In genomic region chrX:55794420-55794819, GRCh38 we compare ENCODE assay signal across 13 cellular contexts.
A peak's percentile ranks its signal among the peaks of the same experiment; 100 is the strongest.
DNase-seq lines count a peak whose midpoint lies in the region; ATAC-seq lines count a peak whose summit lies in the region.
"Had no signal": no experiment of that assay in that cellular context is flagged by ENCODE, and none has a peak within 500 bp of the region (broad histone marks: within the 10 kb centered on the region; RNA-seq: fewer than 3 reads in every experiment).

No MANE protein-coding gene starts in this region.

- no peak overlapping the region for H3K27ac Mint-ChIP-seq in T-helper 17 cell
- H3K27ac Mint-ChIP-seq: activated CD8-positive, alpha-beta memory T cell treated with anti-CD3 and anti-CD28 coated beads, Interleukin-2, amount 10 ng/mL, durations not matched to agents 7 days and 5 days had no signal

- H3K9me3 ChIP-seq in T-helper 17 cell (ENCODE audit: control insufficient read depth, low read length, poor library complexity, severe bottlenecking): no peaks in the 10 kb centered on the region
- H3K9me3 ChIP-seq: vagina had no signal

- no peaks in the 10 kb centered on the region for H3K4me1 Mint-ChIP-seq in T-helper 17 cell
- H3K4me1 Mint-ChIP-seq: activated CD8-positive, alpha-beta memory T cell treated with anti-CD3 and anti-CD28 coated beads, Interleukin-2, amount 10 ng/mL, durations not matched to agents 7 days and 5 days had no signal

- no peak overlapping the region for H3K4me3 Mint-ChIP-seq in T-helper 17 cell
- H3K4me3 Mint-ChIP-seq: activated CD8-positive, alpha-beta memory T cell treated with anti-CD3 and anti-CD28 coated beads, Interleukin-2, amount 10 ng/mL, durations not matched to agents 7 days and 5 days had no signal

- ATAC-seq in GM21717 (IDR thresholded peaks at IDR 0.05; ENCODE audit: unreplicated experiment) (peak; percentile 97), HG03159 (IDR thresholded peaks at IDR 0.05; ENCODE audit: unreplicated experiment) (peak; percentile 97), T-helper 17 cell (no peak)
- ATAC-seq: activated CD8-positive, alpha-beta memory T cell treated with anti-CD3 and anti-CD28 coated beads, Interleukin-2, amount 10 ng/mL, durations not matched to agents 7 days and 5 days had no signal

- H3K36me3 Mint-ChIP-seq in T-helper 17 cell (ENCODE audit: low read depth): peaks cover 3% of the 10 kb centered on the region
- H3K36me3 Mint-ChIP-seq: activated CD8-positive, alpha-beta memory T cell treated with anti-CD3 and anti-CD28 coated beads, Interleukin-2, amount 10 ng/mL, durations not matched to agents 7 days and 5 days had no signal

- no peaks in the 10 kb centered on the region for H3K27me3 Mint-ChIP-seq in T-helper 17 cell
- H3K27me3 Mint-ChIP-seq: activated CD8-positive, alpha-beta memory T cell treated with anti-CD3 and anti-CD28 coated beads, Interleukin-2, amount 10 ng/mL, durations not matched to agents 7 days and 5 days had no signal

- peak; percentile 8 for DNase-seq in stimulated activated CD4-positive, alpha-beta T cell treated with anti-CD3 and anti-CD28 coated beads, Interleukin-1b, Interleukin-23, amount 100 ng/mL, for 48 hours
- no peak for DNase-seq in stimulated activated CD4-positive, alpha-beta T cell treated with anti-CD3 and anti-CD28 coated beads, Interleukin-12 subunit alpha, Interleukin-12 subunit beta, amount 100 ng/mL, for 4 hours
- DNase-seq in T-helper 17 cell (no peak), epidermal melanocyte (ENCODE audit: insufficient read length, low spot score) (no peak), NCI-H345 (lab: John Stamatoyannopoulos, UW) (no peak), hippocampal formation (lab: John Stamatoyannopoulos, UW) (no peak)
- DNase-seq: activated CD8-positive, alpha-beta memory T cell treated with anti-CD3 and anti-CD28 coated beads, Interleukin-2, amount 10 ng/mL, durations not matched to agents 7 days and 5 days; anterior cingulate cortex; DND-41; NCI-H187 treated with DMSO at 0.1 percent for 48 hours had no signal
